In genomic region chr4:151104621-151105020, GRCh38 we compare ENCODE assay signal across 24 cellular contexts. TPM values are rescaled to one million over a fixed set of nuclear protein-coding genes. Genes with fewer than 3 reads are reported as not detected.
A peak's percentile ranks its signal among the peaks of the same experiment; 100 is the strongest.
DNase-seq lines count a peak whose midpoint lies in the region; ATAC-seq and TF ChIP-seq lines count a peak whose summit lies in the region.
"Had no signal": no experiment of that assay in that cellular context is flagged by ENCODE, and none has a peak within 500 bp of the region (broad histone marks: within the 10 kb centered on the region; RNA-seq: fewer than 3 reads in every experiment).

No MANE protein-coding gene starts in this region.

- H3K4me1 Mint-ChIP-seq in activated T-cell treated with anti-CD3 and anti-CD28 coated beads, Interleukin-2, amount 50 U/mL, for 24 hours (ENCODE audit: low read depth), result peaks cover 39% of the 10 kb centered on the region
- peaks cover 33% of the 10 kb centered on the region for H3K4me1 Mint-ChIP-seq in CD8-positive, alpha-beta T cell (ENCODE audit: low read depth)
- H3K4me1 Mint-ChIP-seq in T-helper 17 cell (peaks cover 27% of the 10 kb centered on the region), neural crest cell (peaks cover 30% of the 10 kb centered on the region)

- ATAC-seq in CD8-positive, alpha-beta T cell, result no peak
- ATAC-seq in T-helper 17 cell (no peak), GM21381 (IDR thresholded peaks at IDR 0.05; ENCODE audit: unreplicated experiment) (no peak), left lobe of liver (no peak)

- peaks cover 20% of the 10 kb centered on the region for H3K4me1 ChIP-seq in CD8-positive, alpha-beta T cell (ENCODE audit: insufficient read depth, low read length)

- no peak for DNase-seq in activated T-cell treated with anti-CD3 and anti-CD28 coated beads, Interleukin-2, amount 50 U/mL, for 24 hours
- no peak for DNase-seq in activated T-cell treated with anti-CD3 and anti-CD28 coated beads, Interleukin-2, amount 50 U/mL, for 48 hours
- no peak for DNase-seq in CD8-positive, alpha-beta T cell
- DNase-seq in T-helper 17 cell (no peak), neural crest cell (ENCODE audit: low read depth, low spot score) (no peak), left lobe of liver (ENCODE audit: low spot score) (no peak)
- DNase-seq: AML-193; CD4-positive, alpha-beta T cell; COR-L47; GM23248; H9; IMR-90; NCI-H1048; NCI-H1417; NCI-H1694; NCI-H2029 treated with DMSO at 0.1 percent for 48 hours; NCI-H446 treated with DMSO at 0.1 percent for 48 hours; NCI-H526; Right ventricle myocardium superior; RPMI8226 had no signal

- intact Hi-C loops in CD8-positive, alpha-beta T cell (cut with DNase I, micrococcal nuclease), result loop anchor here in 1 of 2 experiments (10.0 kb wide), 1 partner anchor 1570 kb away; the partner anchor contains the start of gene TMEM154

- no peaks in the 10 kb centered on the region for H3K27me3 Mint-ChIP-seq in activated T-cell treated with anti-CD3 and anti-CD28 coated beads, Interleukin-2, amount 50 U/mL, for 24 hours
- H3K27me3 Mint-ChIP-seq in CD8-positive, alpha-beta T cell (ENCODE audit: low read depth), result no peaks in the 10 kb centered on the region
- no peaks in the 10 kb centered on the region for H3K27me3 Mint-ChIP-seq in T-helper 17 cell
- H3K27me3 Mint-ChIP-seq in neural crest cell (ENCODE audit: low read depth), result no peaks in the 10 kb centered on the region
- H3K27me3 Mint-ChIP-seq: CD4-positive, alpha-beta T cell had no signal

- no peak overlapping the region for H3K27ac ChIP-seq in CD8-positive, alpha-beta T cell (ENCODE audit: low read depth, low read length)
- H3K27ac ChIP-seq: A549; BLaER1 treated with 17β-estradiol and CSF1 and Interleukin-3, amounts not matched to agents 10 nM and 100 nM; KMS-11 had no signal

- CTCF ChIA-PET in CD8-positive, alpha-beta T cell (lab: Charles Lee), result no interaction called here

- H3K36me3 Mint-ChIP-seq in activated T-cell treated with anti-CD3 and anti-CD28 coated beads, Interleukin-2, amount 50 U/mL, for 24 hours (ENCODE audit: low read depth), result peaks cover 98% of the 10 kb centered on the region
- H3K36me3 Mint-ChIP-seq in CD8-positive, alpha-beta T cell, result peaks cover 79% of the 10 kb centered on the region
- peaks cover 11% of the 10 kb centered on the region for H3K36me3 Mint-ChIP-seq in T-helper 17 cell (ENCODE audit: low read depth)
- peaks cover 41% of the 10 kb centered on the region for H3K36me3 Mint-ChIP-seq in neural crest cell (ENCODE audit: low read depth)

- H3K4me3 Mint-ChIP-seq in activated T-cell treated with anti-CD3 and anti-CD28 coated beads, Interleukin-2, amount 50 U/mL, for 24 hours, result peak overlapping the region; percentile 35
- H3K4me3 Mint-ChIP-seq in CD8-positive, alpha-beta T cell, result no peak overlapping the region
- no peak overlapping the region for H3K4me3 Mint-ChIP-seq in T-helper 17 cell
- H3K4me3 Mint-ChIP-seq in neural crest cell, result peak overlapping the region; percentile 45
- H3K4me3 Mint-ChIP-seq: CD4-positive, alpha-beta T cell; H9 had no signal

- no peak for TF ChIP-seq CTCF in CD8-positive, alpha-beta T cell (IDR thresholded peaks at IDR 0.05)
- no peak for TF ChIP-seq CTCF in neural crest cell (conservative IDR thresholded peaks at IDR 0.05)

- no peaks in the 10 kb centered on the region for H3K27me3 ChIP-seq in CD8-positive, alpha-beta T cell (ENCODE audit: insufficient read depth, low read length)
- H3K27me3 ChIP-seq: BLaER1 treated with 17β-estradiol and CSF1 and Interleukin-3, amounts not matched to agents 10 nM and 100 nM had no signal

- peak overlapping the region; percentile 100 for H3K27ac Mint-ChIP-seq in activated T-cell treated with anti-CD3 and anti-CD28 coated beads, Interleukin-2, amount 50 U/mL, for 24 hours
- H3K27ac Mint-ChIP-seq in CD8-positive, alpha-beta T cell, result peak overlapping the region; percentile 56
- H3K27ac Mint-ChIP-seq in T-helper 17 cell (peak overlapping the region; percentile 96), neural crest cell (ENCODE audit: unreplicated experiment) (no peak overlapping the region)

- POLR2A ChIA-PET in CD8-positive, alpha-beta T cell (lab: Charles Lee), result no interaction called here

- H3K9me3 ChIP-seq in CD8-positive, alpha-beta T cell (ENCODE audit: low read length), result no peaks in the 10 kb centered on the region
- H3K9me3 ChIP-seq in T-helper 17 cell (ENCODE audit: control insufficient read depth, low read length, poor library complexity, severe bottlenecking), result no peaks in the 10 kb centered on the region
- H3K9me3 ChIP-seq: A549; BLaER1 treated with 17β-estradiol and CSF1 and Interleukin-3, amounts not matched to agents 10 nM and 100 nM had no signal

- H3K9me3 Mint-ChIP-seq in activated T-cell treated with anti-CD3 and anti-CD28 coated beads, Interleukin-2, amount 50 U/mL, for 24 hours, result no peaks in the 10 kb centered on the region
- H3K9me3 Mint-ChIP-seq in CD8-positive, alpha-beta T cell, result no peaks in the 10 kb centered on the region
- H3K9me3 Mint-ChIP-seq in neural crest cell, result no peaks in the 10 kb centered on the region
- H3K9me3 Mint-ChIP-seq: CD4-positive, alpha-beta T cell had no signal

- H3K4me3 ChIP-seq in CD8-positive, alpha-beta T cell (ENCODE audit: low read depth, low read length), result no peak overlapping the region
- H3K4me3 ChIP-seq: A549; BLaER1 treated with 17β-estradiol and CSF1 and Interleukin-3, amounts not matched to agents 10 nM and 100 nM; GM23248 had no signal

- H3K36me3 ChIP-seq in CD8-positive, alpha-beta T cell (ENCODE audit: insufficient read depth, low read length), result peaks cover 20% of the 10 kb centered on the region

RNA-seq across cellular contexts. Expression of gene RPS3A, which starts 5.2 kb away (rescaled TPM):
- 1,000 to 10,000 TPM; 3,746 to 3,978 TPM for total RNA-seq in CD8-positive, alpha-beta T cell
- total RNA-seq in T-helper 17 cell (1,000 to 10,000 TPM; 2,611 to 3,189 TPM), neural crest cell (2,382 and 2,466 TPM in 2 replicates), left lobe of liver (414 TPM)

Comparison
In these comparisons a context has a peak if more than half of its experiments do, and no peak if none do; other contexts are left out.
1. H3K4me3 Mint-ChIP-seq: peak in activated T-cell treated with anti-CD3 and anti-CD28 coated beads, Interleukin-2, amount 50 U/mL, for 24 hours (single experiment) and neural crest cell (single experiment); none in CD8-positive, alpha-beta T cell (single experiment) and T-helper 17 cell (single experiment).